10 cellular contexts compared by ENCODE assay signal in genomic region chr3:29335921-29336320, GRCh38. TPM values are rescaled to one million over a fixed set of nuclear protein-coding genes. Genes with fewer than 3 reads are reported as not detected.
DNase-seq lines count a peak whose midpoint lies in the region; ATAC-seq and TF ChIP-seq lines count a peak whose summit lies in the region.
"Had no signal": no experiment of that assay in that cellular context is flagged by ENCODE, and none has a peak within 500 bp of the region (broad histone marks: within the 10 kb centered on the region; RNA-seq: fewer than 3 reads in every experiment).

No MANE protein-coding gene starts in this region.

- H3K4me3 Mint-ChIP-seq in endothelial cell (ENCODE audit: unreplicated experiment) (no peak overlapping the region), neural crest cell (peak overlapping the region; percentile 1)

- H3K9me3 Mint-ChIP-seq in endothelial cell (ENCODE audit: unreplicated experiment), result no peaks in the 10 kb centered on the region
- no peaks in the 10 kb centered on the region for H3K9me3 Mint-ChIP-seq in neural crest cell

- intact Hi-C loops in Right ventricle myocardium superior (cut with DNase I), result no loop called here

- H3K27me3 ChIP-seq in cardiac muscle cell, result no peaks in the 10 kb centered on the region

- H3K4me3 ChIP-seq in cardiac muscle cell, result no peak overlapping the region
- H3K4me3 ChIP-seq in urinary bladder (ENCODE audit: low read depth, low read length), result peak overlapping the region; percentile 21

- H3K27me3 Mint-ChIP-seq in endothelial cell (ENCODE audit: unreplicated experiment), result peaks cover 2% of the 10 kb centered on the region
- H3K27me3 Mint-ChIP-seq in neural crest cell (ENCODE audit: low read depth), result no peaks in the 10 kb centered on the region

- TF ChIP-seq CTCF in cardiac muscle cell (IDR thresholded peaks at IDR 0.05; ENCODE audit: low read depth, low read length), result no peak
- no peak for TF ChIP-seq CTCF in endothelial cell (IDR thresholded peaks at IDR 0.05; ENCODE audit: unreplicated experiment)
- no peak for TF ChIP-seq CTCF in neural crest cell (conservative IDR thresholded peaks at IDR 0.05)

- no peaks in the 10 kb centered on the region for H3K36me3 Mint-ChIP-seq in endothelial cell (ENCODE audit: low read depth, unreplicated experiment)
- no peaks in the 10 kb centered on the region for H3K36me3 Mint-ChIP-seq in neural crest cell (ENCODE audit: low read depth)

- peaks cover 30% of the 10 kb centered on the region for H3K4me1 Mint-ChIP-seq in endothelial cell (ENCODE audit: unreplicated experiment)
- peaks cover 62% of the 10 kb centered on the region for H3K4me1 Mint-ChIP-seq in neural crest cell

- no peaks in the 10 kb centered on the region for H3K9me3 ChIP-seq in cardiac muscle cell (ENCODE audit: low read depth)

- no peak for DNase-seq in cardiac muscle cell (ENCODE audit: low read depth in 1 of 2, low spot score in 1 of 2)
- DNase-seq in Right ventricle myocardium superior, result no peak
- DNase-seq in endothelial cell (ENCODE audit: low spot score), result no peak
- no peak for DNase-seq in neural crest cell (ENCODE audit: low read depth, low spot score)
- no peak for DNase-seq in T-helper 1 cell
- no peak for DNase-seq in germinal center (ENCODE audit: low spot score)
- DNase-seq: GDM1; stimulated activated naive CD8-positive, alpha-beta T cell treated with anti-CD3 and anti-CD28 coated beads, Interleukin-15, Interleukin-2, amounts not matched to agents 100 U/mL and 50 U/mL, for 24 hours had no signal

- H3K36me3 ChIP-seq in cardiac muscle cell (no peaks in the 10 kb centered on the region), urinary bladder (ENCODE audit: insufficient read depth) (no peaks in the 10 kb centered on the region)

- H3K27ac ChIP-seq in cardiac muscle cell (peak overlapping the region; percentile 93), urinary bladder (ENCODE audit: low read depth) (no peak overlapping the region)

- ATAC-seq in Right ventricle myocardium superior (ENCODE audit: poor library complexity), result no peak
- ATAC-seq in HG03460 (IDR thresholded peaks at IDR 0.05; ENCODE audit: unreplicated experiment), result no peak
- ATAC-seq: stimulated activated naive CD8-positive, alpha-beta T cell treated with anti-CD3 and anti-CD28 coated beads, Interleukin-15, Interleukin-2, amounts not matched to agents 100 U/mL and 50 U/mL, for 24 hours had no signal

- H3K4me1 ChIP-seq in cardiac muscle cell (ENCODE audit: low read depth) (peaks cover 42% of the 10 kb centered on the region), urinary bladder (ENCODE audit: insufficient read depth) (no peaks in the 10 kb centered on the region)

- 24% methylated on average over 4 of the region's 4 CpGs for WGBS in urinary bladder

- peak overlapping the region; percentile 70 for H3K27ac Mint-ChIP-seq in endothelial cell (ENCODE audit: unreplicated experiment)
- H3K27ac Mint-ChIP-seq in neural crest cell (ENCODE audit: unreplicated experiment), result peak overlapping the region; percentile 97

RNA-seq across cellular contexts. Expression of gene RBMS3, which starts 55.0 kb away (rescaled TPM):
- total RNA-seq in cardiac muscle cell (17.5 and 20.8 TPM in 2 replicates), Right ventricle myocardium superior (25.3 TPM), endothelial cell (ENCODE audit: unreplicated experiment) (30.9 TPM), neural crest cell (34.5 and 35.4 TPM in 2 replicates), urinary bladder (136 TPM)
- polyA plus RNA-seq in cardiac muscle cell (20.8 and 33.4 TPM in 2 replicates), urinary bladder (10.6 TPM)
